Comparison of ENCODE assay signal across 28 cellular contexts in genomic region chr6:168009331-168009730, GRCh38. TPM values are rescaled to one million over a fixed set of nuclear protein-coding genes. Genes with fewer than 3 reads are reported as not detected.
"Had no signal": no experiment of that assay in that cellular context is flagged by ENCODE, and none has a peak within 500 bp of the region (broad histone marks: within the 10 kb centered on the region; RNA-seq: fewer than 3 reads in every experiment).

No MANE protein-coding gene starts in this region.

- H3K27me3 ChIP-seq: dorsolateral prefrontal cortex, heart right ventricle, ovary, right atrium auricular region, sigmoid colon, stomach had no signal

- DNase-seq: cortex of kidney; dorsolateral prefrontal cortex; effector CD8-positive, alpha-beta T cell; foreskin melanocyte; heart right ventricle; hypothalamus; left cardiac atrium; left ventricle myocardium inferior; lower lobe of right lung; natural killer cell; nucleus accumbens; ovary; sigmoid colon; small intestine; stimulated activated CD4-positive, alpha-beta T cell treated with anti-CD3 and anti-CD28 coated beads, Interleukin-12 subunit alpha, Interleukin-12 subunit beta, amount 100 ng/mL, for 4 hours; stimulated activated naive CD4-positive, alpha-beta T cell; stomach; substantia nigra had no signal

- H3K36me3 ChIP-seq: heart right ventricle, left ventricle myocardium inferior, lower lobe of right lung, ovary, right atrium auricular region, sigmoid colon, stomach, thoracic aorta had no signal

- ATAC-seq: heart right ventricle, left cardiac atrium, lower lobe of right lung, natural killer cell had no signal

- H3K27ac Mint-ChIP-seq: memory B cell, mesothelial cell of epicardium, natural killer cell had no signal

- H3K4me1 ChIP-seq: right atrium auricular region, sigmoid colon had no signal

- H3K4me3 Mint-ChIP-seq: memory B cell, mesothelial cell of epicardium, natural killer cell, neural crest cell had no signal

- H3K9me3 ChIP-seq: ovary had no signal

- H3K27ac ChIP-seq: dorsolateral prefrontal cortex, heart right ventricle, left ventricle myocardium inferior, lower lobe of right lung, ovary, right atrium auricular region, sigmoid colon, stomach, thoracic aorta had no signal

- FAIRE-seq: keratinocyte had no signal

- H3K4me1 Mint-ChIP-seq: memory B cell, natural killer cell, neural crest cell had no signal

- H3K4me3 ChIP-seq: dorsolateral prefrontal cortex, heart right ventricle, left ventricle myocardium inferior, lower lobe of right lung, ovary, right atrium auricular region, sigmoid colon, stomach, thoracic aorta had no signal

RNA-seq across cellular contexts. Expression of gene KIF25, which starts 11.9 kb away (rescaled TPM):
- total RNA-seq: chondrocyte, myocyte, natural killer cell, posterior vena cava, right atrium auricular region, thoracic aorta, urinary bladder had no signal
- polyA plus RNA-seq: keratinocyte had no signal
